In genomic region chr6:162856885-162857284, GRCh38 we compare ENCODE assay signal across 9 cellular contexts.
A peak's percentile ranks its signal among the peaks of the same experiment; 100 is the strongest.
DNase-seq lines count a peak whose midpoint lies in the region; ATAC-seq, FAIRE-seq and TF ChIP-seq lines count a peak whose summit lies in the region.
"Had no signal": no experiment of that assay in that cellular context is flagged by ENCODE, and none has a peak within 500 bp of the region (broad histone marks: within the 10 kb centered on the region; RNA-seq: fewer than 3 reads in every experiment).

No MANE protein-coding gene starts in this region.

- no peaks in the 10 kb centered on the region for H3F3A ChIP-seq in GM23338 (replicated peaks; ENCODE audit: low read depth)

- H3K36me3 Mint-ChIP-seq in GM23338 (ENCODE audit: low read depth) = peaks cover 14% of the 10 kb centered on the region; the same call in 2 of the 3 replicates
- peaks cover 0 to 3% of the 10 kb centered on the region in 2 donors for H3K36me3 Mint-ChIP-seq in activated T-cell treated with anti-CD3 and anti-CD28 coated beads, Interleukin-2, amount 50 U/mL, for 72 hours (ENCODE audit: insufficient read depth in 2 of 2)

- peaks cover 4% of the 10 kb centered on the region for H3K27me3 Mint-ChIP-seq in GM23338 (ENCODE audit: insufficient read depth, low read depth, poor library complexity)
- H3K27me3 Mint-ChIP-seq in activated T-cell treated with anti-CD3 and anti-CD28 coated beads, Interleukin-2, amount 50 U/mL, for 72 hours (ENCODE audit: low read depth) = no peaks in the 10 kb centered on the region

- H2AFZ ChIP-seq in GM23338 (peak overlapping the region; percentile 40; the same call in 1 of the 2 replicates), keratinocyte (ENCODE audit: control insufficient read depth, low read length) (peak overlapping the region; percentile 71)

- peak overlapping the region; percentile 99 for H3K27ac Mint-ChIP-seq in GM23338
- H3K27ac Mint-ChIP-seq in activated T-cell treated with anti-CD3 and anti-CD28 coated beads, Interleukin-2, amount 50 U/mL, for 72 hours = no peak overlapping the region
- H3K27ac Mint-ChIP-seq: stimulated activated naive CD8-positive, alpha-beta T cell treated with anti-CD3 and anti-CD28 coated beads, Interleukin-15, Interleukin-2, amounts not matched to agents 100 ng/mL and 50 ng/mL, for 24 hours had no signal

- peak; percentile 64 to 75 for TF ChIP-seq CTCF in GM23338 (conservative IDR thresholded peaks at IDR 0.05; ENCODE audit: low read depth in 2 of 2)
- peak; percentile 67 to 80 (median 78) for TF ChIP-seq CTCF in keratinocyte (optimal IDR thresholded peaks at IDR 0.05 in 1 of 3, IDR thresholded peaks at IDR 0.05 in 1 of 3, conservative IDR thresholded peaks at IDR 0.05 in 1 of 3; ENCODE audit: extremely low read depth in 1 of 3, insufficient read depth in 2 of 3, low read length in 3 of 3)
- TF ChIP-seq CTCF in suprapubic skin (IDR thresholded peaks at IDR 0.05) = peak in 1 of 2 donors; percentile 37

- H3K27me3 ChIP-seq in GM23338 (ENCODE audit: insufficient read depth) (no peaks in the 10 kb centered on the region), keratinocyte (ENCODE audit: control insufficient read depth, extremely low read depth, insufficient read depth, low read length) (no peaks in the 10 kb centered on the region), suprapubic skin (no peaks in the 10 kb centered on the region)

- no peaks in the 10 kb centered on the region for H3K9me1 ChIP-seq in keratinocyte (ENCODE audit: control insufficient read depth, extremely low read depth, insufficient read depth, low read length)

- TF ChIP-seq POLR2A in suprapubic skin (IDR thresholded peaks at IDR 0.05) = no peak

- H3K9me3 ChIP-seq in keratinocyte (ENCODE audit: control insufficient read depth, low read depth, low read length) (no peaks in the 10 kb centered on the region), suprapubic skin (no peaks in the 10 kb centered on the region)

- H3K9me3 Mint-ChIP-seq in GM23338 = peaks cover 5% of the 10 kb centered on the region; the same call in 1 of the 3 replicates
- no peaks in the 10 kb centered on the region for H3K9me3 Mint-ChIP-seq in activated T-cell treated with anti-CD3 and anti-CD28 coated beads, Interleukin-2, amount 50 U/mL, for 72 hours

- peaks cover 39% of the 10 kb centered on the region for H3K4me1 Mint-ChIP-seq in GM23338
- H3K4me1 Mint-ChIP-seq in activated T-cell treated with anti-CD3 and anti-CD28 coated beads, Interleukin-2, amount 50 U/mL, for 72 hours (ENCODE audit: low read depth) = no peaks in the 10 kb centered on the region

- H3K9me2 ChIP-seq in GM23338 (ENCODE audit: insufficient read depth) = 0 out of 2 replicates have a peak, but pooled peaks cover 10% of the 10 kb centered on the region

- dilution Hi-C loops in keratinocyte (cut with MboI; ENCODE audit: extremely low pct_ligation_motif_present, low sequenced_read_pairs) = no loop called here

- 4% methylated on average over 7 of the region's 7 CpGs for WGBS in suprapubic skin

- peaks cover 17% of the 10 kb centered on the region for H3K4me1 ChIP-seq in GM23338 (ENCODE audit: insufficient read depth)
- H3K4me1 ChIP-seq in keratinocyte (ENCODE audit: control insufficient read depth, extremely low read depth, insufficient read depth, low read length) = no peaks in the 10 kb centered on the region
- peaks cover 12% of the 10 kb centered on the region for H3K4me1 ChIP-seq in suprapubic skin

- H4K20me1 ChIP-seq in GM23338 (replicated peaks; ENCODE audit: insufficient read depth) = no peaks in the 10 kb centered on the region
- H4K20me1 ChIP-seq in keratinocyte (ENCODE audit: control insufficient read depth, extremely low read depth, insufficient read depth, low read length) = no peaks in the 10 kb centered on the region

- H3K9ac ChIP-seq in keratinocyte (ENCODE audit: control insufficient read depth, extremely low read depth, insufficient read depth, low read length) = no peak overlapping the region

- H3K79me2 ChIP-seq in GM23338 (replicated peaks; ENCODE audit: insufficient read depth) (no peaks in the 10 kb centered on the region), keratinocyte (ENCODE audit: control insufficient read depth, insufficient read depth, low read length) (no peaks in the 10 kb centered on the region)

- DNase-seq in GM23338 (ENCODE audit: low spot score) (peak; percentile 91), NCI-H510A (lab: John Stamatoyannopoulos, UW) (peak; percentile 21), caudate nucleus (lab: John Stamatoyannopoulos, UW) (peak in 55 of 61 donors; percentile 14 to 95 (median 77)), keratinocyte (ENCODE audit: low read depth, low spot score) (peak; percentile 33), suprapubic skin (ENCODE audit: low spot score in 2 of 2) (no peak)
- no peak for DNase-seq in activated T-cell treated with anti-CD3 and anti-CD28 coated beads, Interleukin-2, amount 50 U/mL, for 72 hours

- ATAC-seq in GM23338 = peak; percentile 94
- no peak for ATAC-seq in GM18498 (IDR thresholded peaks at IDR 0.05; ENCODE audit: unreplicated experiment)
- no peak for ATAC-seq in activated T-cell treated with anti-CD3 and anti-CD28 coated beads, Interleukin-2, amount 50 U/mL, for 72 hours (replicated peaks in 1 of 2)
- no peak for ATAC-seq in GM18502 (IDR thresholded peaks at IDR 0.05; ENCODE audit: poor library complexity, unreplicated experiment)

- H3K4me3 ChIP-seq in GM23338 = peak overlapping the region; percentile 40
- peak overlapping the region in 1 of 3 experiments; percentile 43 for H3K4me3 ChIP-seq in keratinocyte (ENCODE audit: control insufficient read depth in 2 of 3, extremely low read depth in 1 of 3, insufficient read depth in 2 of 3, low read depth in 1 of 3, low read length in 3 of 3)
- H3K4me3 ChIP-seq in suprapubic skin = peak overlapping the region; percentile 34

- peak; percentile 90 for FAIRE-seq in keratinocyte (lab: Jason Lieb, UNC)

- no peak for TF ChIP-seq EP300 in suprapubic skin (IDR thresholded peaks at IDR 0.05)

- H3K36me3 ChIP-seq in GM23338 (ENCODE audit: insufficient read depth) (no peaks in the 10 kb centered on the region), keratinocyte (ENCODE audit: control insufficient read depth in 2 of 2, extremely low read depth in 1 of 2, insufficient read depth in 2 of 2, low read length in 2 of 2) (no peaks in the 10 kb centered on the region), suprapubic skin (no peaks in the 10 kb centered on the region)

- H3K4me3 Mint-ChIP-seq in GM23338 = peak overlapping the region; percentile 62
- no peak overlapping the region for H3K4me3 Mint-ChIP-seq in activated T-cell treated with anti-CD3 and anti-CD28 coated beads, Interleukin-2, amount 50 U/mL, for 72 hours
- H3K4me3 Mint-ChIP-seq: stimulated activated naive CD8-positive, alpha-beta T cell treated with anti-CD3 and anti-CD28 coated beads, Interleukin-15, Interleukin-2, amounts not matched to agents 100 ng/mL and 50 ng/mL, for 24 hours had no signal

- peak overlapping the region; percentile 63 for H3K4me2 ChIP-seq in GM23338
- peak overlapping the region; percentile 63 for H3K4me2 ChIP-seq in keratinocyte (ENCODE audit: control insufficient read depth, extremely low read depth, insufficient read depth, low read depth, low read length)

- peak overlapping the region; percentile 87 for H3K27ac ChIP-seq in GM23338 (ENCODE audit: low read depth)
- peak overlapping the region; percentile 97 for H3K27ac ChIP-seq in caudate nucleus (ENCODE audit: low read depth, low read length)
- H3K27ac ChIP-seq in keratinocyte (ENCODE audit: control insufficient read depth, insufficient read depth, low read length) = no peak overlapping the region
- peak overlapping the region; percentile 27 for H3K27ac ChIP-seq in suprapubic skin

Comparison
In these comparisons a context has a peak if more than half of its experiments do, and no peak if none do; other contexts are left out.
1. DNase-seq: peak in GM23338 (single experiment), NCI-H510A (single experiment), caudate nucleus (55 of 61) and keratinocyte (single experiment); none in suprapubic skin (0 of 2) and activated T-cell treated with anti-CD3 and anti-CD28 coated beads, Interleukin-2, amount 50 U/mL, for 72 hours (0 of 2).